Comparison of ENCODE assay signal across 3 cellular contexts in the genomic region with DNA sequence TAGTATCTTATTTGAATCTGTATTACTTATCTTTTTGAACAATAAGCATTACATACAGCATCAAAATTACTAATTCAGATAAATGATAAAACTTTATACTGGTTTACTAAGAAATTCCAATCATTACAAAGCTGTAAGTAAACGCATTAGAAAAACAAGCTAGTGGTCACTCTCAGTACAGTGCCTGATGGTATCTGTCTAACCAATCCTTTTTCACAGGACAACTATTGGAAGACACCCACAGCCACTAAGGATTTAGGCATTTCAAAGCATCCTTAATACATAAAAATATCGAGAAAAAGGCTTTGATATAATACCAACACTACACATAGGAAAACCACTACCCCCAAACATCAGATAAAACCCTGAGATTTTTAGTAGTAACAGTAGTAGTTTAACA.
TF ChIP-seq lines count a peak whose summit lies in the region.

No MANE protein-coding gene starts in this region.

TF ChIP-seq in A549, 52 proteins besides CTCF, POLR2A, EP300 and RAD21:
- TF ChIP-seq RFX5 (IDR thresholded peaks at IDR 0.05), result no peak

TF ChIP-seq in HEK293, 187 proteins besides CTCF, POLR2A, EP300 and RAD21:
- TF ChIP-seq ZNF768 (tag by site-specific recombination; IDR thresholded peaks at IDR 0.05), result no peak
- TF ChIP-seq HOXC10 (CRISPR knock-in tag; IDR thresholded peaks at IDR 0.05), result no peak
- TF ChIP-seq OSR2 (tag by site-specific recombination; IDR thresholded peaks at IDR 0.05), result no peak
- no peak for TF ChIP-seq ZNF354C (tag by site-specific recombination; IDR thresholded peaks at IDR 0.05; ENCODE audit: borderline replicate concordance, low read depth)
- TF ChIP-seq ZNF664 (tag by site-specific recombination; IDR thresholded peaks at IDR 0.05), result no peak
- TF ChIP-seq SP7 (tag by site-specific recombination; IDR thresholded peaks at IDR 0.05), result no peak
- no peak for TF ChIP-seq IKZF3 (tag by site-specific recombination; IDR thresholded peaks at IDR 0.05)
- TF ChIP-seq ZNF146 (tag by site-specific recombination; IDR thresholded peaks at IDR 0.05), result no peak
- TF ChIP-seq ZNF791 (tag by site-specific recombination; IDR thresholded peaks at IDR 0.05), result no peak

TF ChIP-seq in K562, 482 proteins besides CTCF, POLR2A, EP300 and RAD21:
- no peak for TF ChIP-seq WHSC1 (IDR thresholded peaks at IDR 0.05; ENCODE audit: low read length)
- TF ChIP-seq, protein P1, sequence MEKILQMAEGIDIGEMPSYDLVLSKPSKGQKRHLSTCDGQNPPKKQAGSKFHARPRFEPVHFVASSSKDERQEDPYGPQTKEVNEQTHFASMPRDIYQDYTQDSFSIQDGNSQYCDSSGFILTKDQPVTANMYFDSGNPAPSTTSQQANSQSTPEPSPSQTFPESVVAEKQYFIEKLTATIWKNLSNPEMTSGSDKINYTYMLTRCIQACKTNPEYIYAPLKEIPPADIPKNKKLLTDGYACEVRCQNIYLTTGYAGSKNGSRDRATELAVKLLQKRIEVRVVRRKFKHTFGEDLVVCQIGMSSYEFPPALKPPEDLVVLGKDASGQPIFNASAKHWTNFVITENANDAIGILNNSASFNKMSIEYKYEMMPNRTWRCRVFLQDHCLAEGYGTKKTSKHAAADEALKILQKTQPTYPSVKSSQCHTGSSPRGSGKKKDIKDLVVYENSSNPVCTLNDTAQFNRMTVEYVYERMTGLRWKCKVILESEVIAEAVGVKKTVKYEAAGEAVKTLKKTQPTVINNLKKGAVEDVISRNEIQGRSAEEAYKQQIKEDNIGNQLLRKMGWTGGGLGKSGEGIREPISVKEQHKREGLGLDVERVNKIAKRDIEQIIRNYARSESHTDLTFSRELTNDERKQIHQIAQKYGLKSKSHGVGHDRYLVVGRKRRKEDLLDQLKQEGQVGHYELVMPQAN (IDR thresholded peaks at IDR 0.05; ENCODE audit: borderline replicate concordance), result 0 out of 2 replicates have a peak, but pooled peaks have one; percentile 21
- TF ChIP-seq, protein P2, sequence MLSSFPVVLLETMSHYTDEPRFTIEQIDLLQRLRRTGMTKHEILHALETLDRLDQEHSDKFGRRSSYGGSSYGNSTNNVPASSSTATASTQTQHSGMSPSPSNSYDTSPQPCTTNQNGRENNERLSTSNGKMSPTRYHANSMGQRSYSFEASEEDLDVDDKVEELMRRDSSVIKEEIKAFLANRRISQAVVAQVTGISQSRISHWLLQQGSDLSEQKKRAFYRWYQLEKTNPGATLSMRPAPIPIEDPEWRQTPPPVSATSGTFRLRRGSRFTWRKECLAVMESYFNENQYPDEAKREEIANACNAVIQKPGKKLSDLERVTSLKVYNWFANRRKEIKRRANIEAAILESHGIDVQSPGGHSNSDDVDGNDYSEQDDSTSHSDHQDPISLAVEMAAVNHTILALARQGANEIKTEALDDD (IDR thresholded peaks at IDR 0.05), result peak; percentile 94
